ENCODE assay signal across 19 cellular contexts in the genomic region with DNA sequence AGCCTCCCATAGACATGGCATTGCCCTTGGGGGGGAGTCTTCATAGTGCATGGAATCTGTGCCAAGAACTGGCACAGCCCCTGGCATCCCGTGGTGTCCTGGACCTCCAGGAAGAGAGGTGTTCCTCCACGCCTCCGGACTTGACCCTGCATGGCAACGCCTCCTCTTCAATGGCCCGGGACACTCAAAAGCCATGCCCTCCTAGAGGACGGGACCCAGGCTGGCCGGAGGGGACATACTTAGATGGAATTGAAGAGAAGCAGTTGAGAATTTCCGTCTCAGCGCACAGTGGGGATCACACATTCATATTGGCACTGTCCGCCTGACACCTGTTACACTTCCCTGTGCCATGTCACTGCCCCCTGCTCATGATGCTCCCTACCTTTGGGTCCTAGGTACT. TPM values are rescaled to one million over a fixed set of nuclear protein-coding genes. Genes with fewer than 3 reads are reported as not detected.
A peak's percentile ranks its signal among the peaks of the same experiment; 100 is the strongest.
DNase-seq lines count a peak whose midpoint lies in the region; ATAC-seq and TF ChIP-seq lines count a peak whose summit lies in the region.
"Had no signal": no experiment of that assay in that cellular context is flagged by ENCODE, and none has a peak within 500 bp of the region (broad histone marks: within the 10 kb centered on the region; RNA-seq: fewer than 3 reads in every experiment).

No MANE protein-coding gene starts in this region.

- peaks cover 29% of the 10 kb centered on the region for H3K27me3 Mint-ChIP-seq in endodermal cell (ENCODE audit: insufficient read depth)

- H4K91ac ChIP-seq in neuronal stem cell (ENCODE audit: low read depth, low read length, poor library complexity), result no peak overlapping the region

- DNase-seq in right atrium auricular region (ENCODE audit: low spot score) (peak; percentile 50), Right ventricle myocardium superior (no peak), endodermal cell (peak; percentile 17), neuronal stem cell (ENCODE audit: low spot score) (no peak), vagina (ENCODE audit: extremely low spot score in 2 of 2) (peak; percentile 61 to 76), psoas muscle (no peak)
- DNase-seq: CD4-positive, alpha-beta T cell; DMS53; HFFc6; IMR-90; NCI-H1417 treated with DMSO at 0.1 percent for 48 hours; NCI-H187 treated with DMSO at 0.1 percent for 48 hours; NCI-H2227 treated with DMSO at 0.1 percent for 48 hours; NCI-H510A treated with DMSO at 0.1 percent for 48 hours; SJCRH30 had no signal

- H4K8ac ChIP-seq in neuronal stem cell (ENCODE audit: low read depth, low read length), result no peak overlapping the region

- no peaks in the 10 kb centered on the region for H3K79me1 ChIP-seq in neuronal stem cell (ENCODE audit: low read depth, low read length)

- no peak for TF ChIP-seq POLR2A in vagina (IDR thresholded peaks at IDR 0.05)

- H2AFZ ChIP-seq in neuronal stem cell (ENCODE audit: low read length), result no peak overlapping the region

- peaks cover under 1% of the 10 kb centered on the region for H3K4me1 Mint-ChIP-seq in endodermal cell

- H3K4me3 ChIP-seq in right atrium auricular region (no peak overlapping the region), endodermal cell (ENCODE audit: low read length) (no peak overlapping the region), neuronal stem cell (ENCODE audit: low read length in 2 of 2) (no peak overlapping the region), vagina (no peak overlapping the region), psoas muscle (no peak overlapping the region)
- H3K4me3 ChIP-seq: A549, SJCRH30 had no signal

- no peak overlapping the region for H2BK12ac ChIP-seq in neuronal stem cell (ENCODE audit: low read length)

- H3K4ac ChIP-seq in neuronal stem cell (ENCODE audit: low read length), result no peak overlapping the region

- 92 to 96% methylated on average over 10 of the region's 10 CpGs for WGBS in endodermal cell (ENCODE audit: insufficient coverage in 1 of 2, insufficient read length in 1 of 2), 2 experiments
- no CpG with 5 or more reads among the region's 10 CpGs for WGBS in neuronal stem cell (ENCODE audit: extremely low coverage in 2 of 2, insufficient read length in 2 of 2, insufficient replicate concordance in 1 of 2), 2 donors
- 96 to 97% (median 96%) methylated on average over 10 of the region's 10 CpGs for WGBS in psoas muscle, 3 donors

- no peaks in the 10 kb centered on the region for H3K36me3 ChIP-seq in right atrium auricular region
- H3K36me3 ChIP-seq in endodermal cell (ENCODE audit: control insufficient read depth, insufficient read depth, low read length), result no peaks in the 10 kb centered on the region
- H3K36me3 ChIP-seq in neuronal stem cell (replicated peaks in 1 of 2; ENCODE audit: control insufficient read depth in 2 of 2, insufficient read depth in 2 of 2, low read length in 2 of 2), result no peaks in the 10 kb centered on the region
- H3K36me3 ChIP-seq in vagina, result no peaks in the 10 kb centered on the region
- no peaks in the 10 kb centered on the region for H3K36me3 ChIP-seq in psoas muscle (ENCODE audit: insufficient read depth in 1 of 2, low read depth in 1 of 2)
- H3K36me3 ChIP-seq: SJCRH30 had no signal

- H3K27ac Mint-ChIP-seq in endodermal cell, result no peak overlapping the region
- H3K27ac Mint-ChIP-seq: CD4-positive, alpha-beta T cell; HFFc6 had no signal

- H2BK15ac ChIP-seq in neuronal stem cell (ENCODE audit: low read length), result no peak overlapping the region

- no peak overlapping the region for H2BK120ac ChIP-seq in neuronal stem cell (ENCODE audit: low read depth, low read length)

- ATAC-seq in Right ventricle myocardium superior (ENCODE audit: poor library complexity) (no peak), GM19395 (IDR thresholded peaks at IDR 0.05; ENCODE audit: unreplicated experiment) (no peak), psoas muscle (no peak), HG02678 (IDR thresholded peaks at IDR 0.05; ENCODE audit: unreplicated experiment) (no peak)
- ATAC-seq: A549 had no signal

- TF ChIP-seq CTCF in right atrium auricular region (IDR thresholded peaks at IDR 0.05) (no peak), endodermal cell (conservative IDR thresholded peaks at IDR 0.05) (no peak), vagina (IDR thresholded peaks at IDR 0.05) (no peak), psoas muscle (IDR thresholded peaks at IDR 0.05) (no peak)

- H3K23ac ChIP-seq in neuronal stem cell (ENCODE audit: low read depth, low read length, poor library complexity), result peak overlapping the region; percentile 29

- H3K9me3 ChIP-seq in right atrium auricular region (no peaks in the 10 kb centered on the region), endodermal cell (ENCODE audit: control insufficient read depth, low read length) (no peaks in the 10 kb centered on the region), neuronal stem cell (replicated peaks in 1 of 2; ENCODE audit: control insufficient read depth in 2 of 2, insufficient read depth in 1 of 2, low read depth in 1 of 2, low read length in 2 of 2) (no peaks in the 10 kb centered on the region), vagina (no peaks in the 10 kb centered on the region), psoas muscle (no peaks in the 10 kb centered on the region)
- H3K9me3 ChIP-seq: A549, SJCRH30 had no signal

- no peak overlapping the region for H3K14ac ChIP-seq in neuronal stem cell (ENCODE audit: low read length)

- H3K27ac ChIP-seq in right atrium auricular region (no peak overlapping the region), endodermal cell (ENCODE audit: low read depth, low read length) (no peak overlapping the region), neuronal stem cell (replicated peaks; ENCODE audit: low read length) (no peak overlapping the region), vagina (no peak overlapping the region), psoas muscle (no peak overlapping the region)
- H3K27ac ChIP-seq: A549, RWPE1, SJCRH30 had no signal

- H2AK5ac ChIP-seq in neuronal stem cell (ENCODE audit: low read depth, low read length), result no peak overlapping the region

- no peak overlapping the region for H3K4me3 Mint-ChIP-seq in endodermal cell
- H3K4me3 Mint-ChIP-seq: CD4-positive, alpha-beta T cell; HFFc6 had no signal

- H3K9ac ChIP-seq in endodermal cell (ENCODE audit: extremely low read depth, low read length, poor library complexity, severe bottlenecking) (no peak overlapping the region), neuronal stem cell (ENCODE audit: low read depth, low read length, poor library complexity) (no peak overlapping the region)

- intact Hi-C loops in Right ventricle myocardium superior (cut with DNase I) (no loop called here), vagina (cut with DNase I) (no loop called here), psoas muscle (cut with DNase I) (no loop called here)

- no peaks in the 10 kb centered on the region for H3K9me3 Mint-ChIP-seq in endodermal cell
- H3K9me3 Mint-ChIP-seq: CD4-positive, alpha-beta T cell; HFFc6 had no signal

- no peaks in the 10 kb centered on the region for H3K36me3 Mint-ChIP-seq in endodermal cell (ENCODE audit: low read depth)

- H2BK5ac ChIP-seq in neuronal stem cell (ENCODE audit: low read length), result no peak overlapping the region

- H3K27me3 ChIP-seq in right atrium auricular region (no peaks in the 10 kb centered on the region), endodermal cell (ENCODE audit: control insufficient read depth, insufficient read depth, low read length, poor library complexity, severe bottlenecking) (no peaks in the 10 kb centered on the region), neuronal stem cell (ENCODE audit: control insufficient read depth in 3 of 3, insufficient read depth in 3 of 3, low read depth in 1 of 3, low read length in 3 of 3) (no peaks in the 10 kb centered on the region), vagina (no peaks in the 10 kb centered on the region), psoas muscle (ENCODE audit: insufficient read depth in 3 of 3, low read length in 2 of 3) (no peaks in the 10 kb centered on the region)
- H3K27me3 ChIP-seq: SJCRH30 had no signal

- H3K4me1 ChIP-seq in right atrium auricular region, result no peaks in the 10 kb centered on the region
- no peaks in the 10 kb centered on the region for H3K4me1 ChIP-seq in endodermal cell (ENCODE audit: control insufficient read depth, insufficient read depth, low read length)
- H3K4me1 ChIP-seq in neuronal stem cell (ENCODE audit: control insufficient read depth in 2 of 2, insufficient read depth in 1 of 2, low read depth in 1 of 2, low read length in 2 of 2), result peaks cover 0 to 13% of the 10 kb centered on the region in 2 donors
- no peaks in the 10 kb centered on the region for H3K4me1 ChIP-seq in vagina
- no peaks in the 10 kb centered on the region for H3K4me1 ChIP-seq in psoas muscle
- H3K4me1 ChIP-seq: A549, SJCRH30 had no signal

- H3K4me2 ChIP-seq in neuronal stem cell (ENCODE audit: insufficient read depth, low read length, poor library complexity, severe bottlenecking), result no peak overlapping the region
- H3K4me2 ChIP-seq: A549 had no signal

- H3K18ac ChIP-seq in neuronal stem cell (ENCODE audit: low read length), result no peak overlapping the region

RNA-seq across cellular contexts. Expression of gene TENT5C, which starts 38.4 kb away (rescaled TPM):
- 10 to 100 TPM; 17.0 to 20.1 TPM for total RNA-seq in right atrium auricular region
- 18.7 TPM for total RNA-seq in Right ventricle myocardium superior
- total RNA-seq in endodermal cell, result 1 to 10 TPM; 1.0 to 1.4 TPM
- 0.61 TPM for polyA plus RNA-seq in endodermal cell (2013, experiment 1 of 2)
- polyA plus RNA-seq in endodermal cell (2013, experiment 2 of 2), result 0.50 TPM
- polyA plus RNA-seq in neuronal stem cell (2013, experiment 1 of 2), result 0.24 TPM
- polyA plus RNA-seq in neuronal stem cell (2013, experiment 2 of 2), result 0.22 TPM
- total RNA-seq in vagina, result 4.2 TPM
- 10 to 100 TPM in 3 of 4 donors, 1 to 10 TPM in 1; 3.1 to 31.4 (median 15.9) TPM for total RNA-seq in psoas muscle
- 1 to 10 TPM; 1.5 to 9.7 (median 2.7) TPM for polyA plus RNA-seq in psoas muscle

Comparison
In these comparisons a context has a peak if more than half of its experiments do, and no peak if none do; other contexts are left out.
1. DNase-seq: peak in right atrium auricular region (single experiment), endodermal cell (single experiment) and vagina (2 of 2); none in Right ventricle myocardium superior (single experiment), neuronal stem cell (single experiment) and psoas muscle (0 of 2).